Comparison of ENCODE assay signal across 37 cellular contexts in genomic region chr20:58498445-58499068, GRCh38. TPM values are rescaled to one million over a fixed set of nuclear protein-coding genes. Genes with fewer than 3 reads are reported as not detected.
"Had no signal": no experiment of that assay in that cellular context is flagged by ENCODE, and none has a peak within 500 bp of the region (broad histone marks: within the 10 kb centered on the region; RNA-seq: fewer than 3 reads in every experiment).

No MANE protein-coding gene starts in this region.

- H3K27ac Mint-ChIP-seq: activated B cell treated with CpG ODN at 0.5 μM for 24 hours; activated CD4-positive, alpha-beta memory T cell treated with anti-CD3 and anti-CD28 coated beads for 36 hours; activated CD8-positive, alpha-beta memory T cell treated with anti-CD3 and anti-CD28 coated beads, Interleukin-2, amount 10 ng/mL, durations not matched to agents 7 days and 5 days; activated naive CD8-positive, alpha-beta T cell treated with anti-CD3 and anti-CD28 coated beads for 36 hours; activated T-cell treated with anti-CD3 and anti-CD28 coated beads, Interleukin-2, amount 50 U/mL, for 72 hours; activated T-helper 17 cell treated with anti-CD3 and anti-CD28 coated beads, Interleukin-2, amount 50 U/mL, for 72 hours; T-cell; T-helper 17 cell had no signal

- H3K36me3 Mint-ChIP-seq: activated CD4-positive, alpha-beta memory T cell treated with anti-CD3 and anti-CD28 coated beads for 36 hours; activated CD8-positive, alpha-beta memory T cell treated with anti-CD3 and anti-CD28 coated beads, Interleukin-2, amount 10 ng/mL, durations not matched to agents 7 days and 5 days; activated naive CD8-positive, alpha-beta T cell treated with anti-CD3 and anti-CD28 coated beads for 36 hours had no signal

- H3K4me1 ChIP-seq: body of pancreas, breast epithelium, Peyer's patch had no signal

- H3K4me3 ChIP-seq: body of pancreas, breast epithelium, K562, Peyer's patch had no signal

- H3K4me1 Mint-ChIP-seq: activated B cell treated with CpG ODN at 0.5 μM for 24 hours; activated CD8-positive, alpha-beta memory T cell treated with anti-CD3 and anti-CD28 coated beads, Interleukin-2, amount 10 ng/mL, durations not matched to agents 7 days and 5 days; activated naive CD8-positive, alpha-beta T cell treated with anti-CD3 and anti-CD28 coated beads for 36 hours; activated T-helper 17 cell treated with anti-CD3 and anti-CD28 coated beads, Interleukin-2, amount 50 U/mL, for 72 hours; T-cell had no signal

- H3K27me3 ChIP-seq: body of pancreas, breast epithelium, Peyer's patch had no signal

- H3K27me3 Mint-ChIP-seq: activated CD8-positive, alpha-beta memory T cell treated with anti-CD3 and anti-CD28 coated beads, Interleukin-2, amount 10 ng/mL, durations not matched to agents 7 days and 5 days; activated naive CD8-positive, alpha-beta T cell treated with anti-CD3 and anti-CD28 coated beads for 36 hours had no signal

- DNase-seq: activated B cell treated with CpG ODN at 0.5 μM for 24 hours; activated CD4-positive, alpha-beta memory T cell treated with anti-CD3 and anti-CD28 coated beads for 36 hours; activated CD4-positive, alpha-beta T cell treated with anti-CD3 and anti-CD28 coated beads for 4 hours; activated CD4-positive, alpha-beta T cell treated with anti-CD3 and anti-CD28 coated beads, Interleukin-2, amount 50 U/mL, for 1 hour; activated CD4-positive, CD25-positive, alpha-beta regulatory T cell treated with anti-CD3 and anti-CD28 coated beads, Interleukin-2, amount 50 U/mL, for 72 hours; activated CD8-positive, alpha-beta memory T cell treated with anti-CD3 and anti-CD28 coated beads, Interleukin-2, amount 10 ng/mL, durations not matched to agents 7 days and 5 days; activated effector memory CD4-positive, alpha-beta T cell treated with anti-CD3 and anti-CD28 coated beads, Interleukin-2, amount 50 U/mL, for 16 hours; activated naive CD4-positive, alpha-beta T cell; activated naive CD4-positive, alpha-beta T cell treated with anti-CD3 and anti-CD28 coated beads, Interleukin-2, amount 50 U/mL, for 16 hours; activated naive CD8-positive, alpha-beta T cell treated with anti-CD3 and anti-CD28 coated beads for 36 hours; activated T-cell treated with anti-CD3 and anti-CD28 coated beads, Interleukin-2, amount 50 U/mL, for 1 hour; activated T-cell treated with anti-CD3 and anti-CD28 coated beads, Interleukin-2, amount 50 U/mL, for 72 hours; body of pancreas; caudate nucleus; NCI-H1048; NCI-H1105 treated with DMSO at 0.1 percent for 48 hours; NCI-H1436; NCI-H1694; NCI-H1930; NCI-H2081 treated with DMSO at 0.1 percent for 48 hours; NCI-H226; NCI-H446 treated with DMSO at 0.1 percent for 48 hours; NCI-H524; NK-92 treated with Interleukin-12 subunit alpha and Interleukin-12 subunit beta, amount 100 ng/mL, for 24 hours; PC-3; RPMI8226; SIG-M5; T-cell; T-helper 17 cell had no signal

- H3K27ac ChIP-seq: body of pancreas, breast epithelium, Peyer's patch, VCaP had no signal

- ATAC-seq: activated CD8-positive, alpha-beta memory T cell treated with anti-CD3 and anti-CD28 coated beads, Interleukin-2, amount 10 ng/mL, durations not matched to agents 7 days and 5 days; activated T-cell treated with anti-CD3 and anti-CD28 coated beads, Interleukin-2, amount 50 U/mL, for 72 hours; activated T-helper 17 cell treated with anti-CD3 and anti-CD28 coated beads, Interleukin-2, amount 50 U/mL, for 72 hours; body of pancreas; K562; PC-3; Right ventricle myocardium inferior; SK-N-SH treated with all-trans-retinoic acid at 6 μM for 48 hours; T-cell; T-helper 17 cell had no signal

- H3K36me3 ChIP-seq: breast epithelium, Peyer's patch had no signal

- H3K4me3 Mint-ChIP-seq: activated B cell treated with CpG ODN at 0.5 μM for 24 hours; activated CD4-positive, alpha-beta memory T cell treated with anti-CD3 and anti-CD28 coated beads for 36 hours; activated CD8-positive, alpha-beta memory T cell treated with anti-CD3 and anti-CD28 coated beads, Interleukin-2, amount 10 ng/mL, durations not matched to agents 7 days and 5 days; activated naive CD8-positive, alpha-beta T cell treated with anti-CD3 and anti-CD28 coated beads for 36 hours; activated T-cell treated with anti-CD3 and anti-CD28 coated beads, Interleukin-2, amount 50 U/mL, for 72 hours; activated T-helper 17 cell treated with anti-CD3 and anti-CD28 coated beads, Interleukin-2, amount 50 U/mL, for 72 hours; T-cell; T-helper 17 cell had no signal

RNA-seq across cellular contexts. Expression of gene APCDD1L, which starts 16.6 kb away (rescaled TPM):
- total RNA-seq: activated B cell treated with CpG ODN at 0.5 μM for 24 hours; activated CD4-positive, alpha-beta memory T cell treated with anti-CD3 and anti-CD28 coated beads for 36 hours; activated CD8-positive, alpha-beta memory T cell treated with anti-CD3 and anti-CD28 coated beads, Interleukin-2, amount 10 ng/mL, durations not matched to agents 7 days and 5 days; activated naive CD8-positive, alpha-beta T cell treated with anti-CD3 and anti-CD28 coated beads for 36 hours; activated T-cell treated with anti-CD3 and anti-CD28 coated beads, Interleukin-2, amount 50 U/mL, for 72 hours; activated T-helper 17 cell treated with anti-CD3 and anti-CD28 coated beads, Interleukin-2, amount 50 U/mL, for 72 hours; K562; Peyer's patch; SK-MEL-5; T-cell; T-helper 17 cell had no signal
- polyA plus RNA-seq: K562 had no signal
